In the genomic region with DNA sequence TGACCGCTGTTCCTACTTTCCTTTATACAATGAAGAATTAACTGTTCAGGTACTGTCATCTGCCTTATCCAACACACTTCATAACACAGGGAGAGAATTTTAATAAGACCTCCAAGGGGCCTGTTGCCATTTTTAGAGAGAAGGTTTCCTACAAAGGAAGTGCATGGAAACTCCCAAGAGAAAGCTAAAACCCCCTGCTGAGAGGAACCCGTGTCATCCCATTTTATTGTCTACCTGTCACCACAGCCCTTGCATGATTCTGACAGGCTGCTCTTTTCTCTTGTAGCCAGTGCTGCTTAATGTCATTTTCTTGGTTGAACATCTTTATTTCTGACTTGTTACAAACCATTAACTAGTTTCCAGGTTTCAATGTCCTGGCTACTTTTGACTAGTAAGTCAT, we compare ENCODE assay signal across 1 cellular context.
TF ChIP-seq lines count a peak whose summit lies in the region.

No MANE protein-coding gene starts in this region.

TF ChIP-seq in WTC11, 78 proteins besides CTCF, POLR2A, EP300 and RAD21 (continued from another document):
- TF ChIP-seq, protein P1, sequence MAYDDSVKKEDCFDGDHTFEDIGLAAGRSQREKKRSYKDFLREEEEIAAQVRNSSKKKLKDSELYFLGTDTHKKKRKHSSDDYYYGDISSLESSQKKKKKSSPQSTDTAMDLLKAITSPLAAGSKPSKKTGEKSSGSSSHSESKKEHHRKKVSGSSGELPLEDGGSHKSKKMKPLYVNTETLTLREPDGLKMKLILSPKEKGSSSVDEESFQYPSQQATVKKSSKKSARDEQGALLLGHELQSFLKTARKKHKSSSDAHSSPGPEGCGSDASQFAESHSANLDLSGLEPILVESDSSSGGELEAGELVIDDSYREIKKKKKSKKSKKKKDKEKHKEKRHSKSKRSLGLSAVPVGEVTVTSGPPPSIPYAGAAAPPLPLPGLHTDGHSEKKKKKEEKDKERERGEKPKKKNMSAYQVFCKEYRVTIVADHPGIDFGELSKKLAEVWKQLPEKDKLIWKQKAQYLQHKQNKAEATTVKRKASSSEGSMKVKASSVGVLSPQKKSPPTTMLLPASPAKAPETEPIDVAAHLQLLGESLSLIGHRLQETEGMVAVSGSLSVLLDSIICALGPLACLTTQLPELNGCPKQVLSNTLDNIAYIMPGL (CRISPR knock-in tag; IDR thresholded peaks at IDR 0.05): no peak
- TF ChIP-seq ATF1 (CRISPR knock-in tag; IDR thresholded peaks at IDR 0.05) (no peak), GTF2I (CRISPR knock-in tag; conservative IDR thresholded peaks at IDR 0.05) (no peak), SP1 (CRISPR knock-in tag; conservative IDR thresholded peaks at IDR 0.05) (no peak)
- TF ChIP-seq, protein P2, sequence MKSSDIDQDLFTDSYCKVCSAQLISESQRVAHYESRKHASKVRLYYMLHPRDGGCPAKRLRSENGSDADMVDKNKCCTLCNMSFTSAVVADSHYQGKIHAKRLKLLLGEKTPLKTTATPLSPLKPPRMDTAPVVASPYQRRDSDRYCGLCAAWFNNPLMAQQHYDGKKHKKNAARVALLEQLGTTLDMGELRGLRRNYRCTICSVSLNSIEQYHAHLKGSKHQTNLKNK (CRISPR knock-in tag; IDR thresholded peaks at IDR 0.05): no peak
